ENCODE assay signal across 9 cellular contexts in genomic region chr11:76693791-76694190, GRCh38. TPM values are rescaled to one million over a fixed set of nuclear protein-coding genes. Genes with fewer than 3 reads are reported as not detected.
"Had no signal": no experiment of that assay in that cellular context is flagged by ENCODE, and none has a peak within 500 bp of the region (broad histone marks: within the 10 kb centered on the region; RNA-seq: fewer than 3 reads in every experiment).

No MANE protein-coding gene starts in this region.

- H2AFZ ChIP-seq: GM23338 had no signal

- H3K9me3 Mint-ChIP-seq: GM23338, H9, IgD-negative memory B cell had no signal

- H3K27ac Mint-ChIP-seq: GM23338, IgD-negative memory B cell had no signal

- ATAC-seq: GM23338 had no signal

- H3K4me3 Mint-ChIP-seq: GM23338, H9, IgD-negative memory B cell had no signal

- FAIRE-seq: H1, H54, HTR-8/SVneo had no signal

- DNase-seq: H9, HCEC 1CT, KBM-7 had no signal

- H3K4me2 ChIP-seq: GM23338 had no signal

- H3K4me3 ChIP-seq: GM23338 had no signal

RNA-seq across cellular contexts. Expression of gene LRRC32, which starts 23.2 kb away (rescaled TPM):
- total RNA-seq: HT-29 had no signal
- polyA plus RNA-seq: IgD-negative memory B cell had no signal
